ENCODE assay signal across 1 cellular context in the genomic region with DNA sequence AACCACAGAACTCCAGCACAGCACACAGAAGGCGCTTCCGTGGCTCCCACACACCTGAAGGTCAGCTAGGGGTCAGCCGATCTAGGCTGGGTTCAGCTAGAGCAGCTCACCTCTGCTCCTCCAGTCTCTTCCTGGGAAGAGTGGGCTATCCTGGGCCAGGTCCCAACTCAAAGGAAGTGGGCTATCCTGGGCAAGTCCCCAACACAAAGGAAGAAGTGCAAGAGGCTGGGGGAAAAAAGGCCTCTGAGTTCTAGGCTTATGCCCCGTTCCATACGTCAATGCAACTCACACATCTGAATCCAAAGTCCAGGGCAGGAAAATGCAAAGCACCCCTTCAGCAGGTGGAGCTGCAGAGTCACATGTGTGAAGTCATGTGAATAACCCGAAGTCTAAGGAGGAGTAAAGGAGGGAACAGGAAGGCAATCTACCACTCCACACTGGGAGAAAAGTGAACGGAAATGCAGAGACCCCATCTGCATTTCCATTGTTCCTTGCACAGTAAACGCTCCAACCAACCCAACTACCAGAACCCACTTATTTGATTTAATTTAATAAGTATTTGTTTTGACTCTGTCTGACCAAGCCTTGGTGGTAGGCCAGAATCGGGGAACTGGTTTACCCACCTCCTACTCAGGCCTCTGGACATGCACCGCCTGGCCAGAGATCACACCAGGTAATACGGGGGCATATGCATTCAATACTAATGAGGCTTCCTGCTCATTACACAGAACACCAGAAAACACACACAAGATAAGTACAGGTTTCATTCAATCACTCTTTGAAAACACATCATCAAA.
TF ChIP-seq lines count a peak whose summit lies in the region.

No MANE protein-coding gene starts in this region.

TF ChIP-seq in GM12878, 131 proteins besides CTCF, POLR2A, EP300 and RAD21 (continued from another document):
- TF ChIP-seq, protein P1, sequence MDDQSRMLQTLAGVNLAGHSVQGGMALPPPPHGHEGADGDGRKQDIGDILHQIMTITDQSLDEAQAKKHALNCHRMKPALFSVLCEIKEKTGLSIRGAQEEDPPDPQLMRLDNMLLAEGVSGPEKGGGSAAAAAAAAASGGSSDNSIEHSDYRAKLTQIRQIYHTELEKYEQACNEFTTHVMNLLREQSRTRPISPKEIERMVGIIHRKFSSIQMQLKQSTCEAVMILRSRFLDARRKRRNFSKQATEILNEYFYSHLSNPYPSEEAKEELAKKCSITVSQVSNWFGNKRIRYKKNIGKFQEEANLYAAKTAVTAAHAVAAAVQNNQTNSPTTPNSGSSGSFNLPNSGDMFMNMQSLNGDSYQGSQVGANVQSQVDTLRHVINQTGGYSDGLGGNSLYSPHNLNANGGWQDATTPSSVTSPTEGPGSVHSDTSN (IDR thresholded peaks at IDR 0.05; ENCODE audit: insufficient replicate concordance, low read depth, low read length), result no peak
